In genomic region chr9:111237447-111237846, GRCh38 we compare ENCODE assay signal across 16 cellular contexts.
A peak's percentile ranks its signal among the peaks of the same experiment; 100 is the strongest.
DNase-seq lines count a peak whose midpoint lies in the region; ATAC-seq, FAIRE-seq and TF ChIP-seq lines count a peak whose summit lies in the region.
"Had no signal": no experiment of that assay in that cellular context is flagged by ENCODE, and none has a peak within 500 bp of the region (broad histone marks: within the 10 kb centered on the region; RNA-seq: fewer than 3 reads in every experiment).

No MANE protein-coding gene starts in this region.

- no peak overlapping the region for H3K4me3 ChIP-seq in upper lobe of right lung
- H3K4me3 ChIP-seq: A549 had no signal

- H3K36me3 ChIP-seq in upper lobe of right lung = no peaks in the 10 kb centered on the region
- H3K36me3 ChIP-seq: BE2C had no signal

- no peak overlapping the region for H3K27ac ChIP-seq in upper lobe of right lung
- H3K27ac ChIP-seq: A549, C4-2B had no signal

- DNase-seq in GM18507 (ENCODE audit: extremely low spot score, insufficient read length, low read depth) = peak; percentile 1
- peak; percentile 49 for DNase-seq in LHCN-M2 (ENCODE audit: low read depth)
- DNase-seq in kidney tubule cell (ENCODE audit: low spot score) = peak; percentile 2
- DNase-seq in upper lobe of right lung = no peak
- no peak for DNase-seq in NK-92 treated with Interleukin-12 subunit alpha and Interleukin-12 subunit beta, amount 100 ng/mL, for 24 hours (lab: John Stamatoyannopoulos, UW)
- DNase-seq in dedifferentiated amniotic fluid mesenchymal stem cell (ENCODE audit: extremely low spot score) = no peak
- DNase-seq: BE2C; CD4-positive, alpha-beta memory T cell; DMS79 treated with DMSO at 0.1 percent for 48 hours; EL; KG1 had no signal

- ATAC-seq in HG03442 (IDR thresholded peaks at IDR 0.05; ENCODE audit: unreplicated experiment) (no peak), upper lobe of right lung (no peak)
- ATAC-seq: A549 had no signal

- H3K9me3 ChIP-seq in upper lobe of right lung = no peaks in the 10 kb centered on the region
- H3K9me3 ChIP-seq: A549, BE2C had no signal

- TF ChIP-seq CTCF in upper lobe of right lung (IDR thresholded peaks at IDR 0.05) = no peak

- H3K4me1 ChIP-seq in upper lobe of right lung = no peaks in the 10 kb centered on the region
- H3K4me1 ChIP-seq: A549, BE2C had no signal

- no peaks in the 10 kb centered on the region for H3K27me3 ChIP-seq in upper lobe of right lung
- H3K27me3 ChIP-seq: BE2C had no signal

- intact Hi-C loops in upper lobe of right lung (cut with DNase I) = no loop called here

- FAIRE-seq in GM18507 (lab: Jason Lieb, UNC) = no peak
- FAIRE-seq: A549, G401.6, H54 had no signal

Comparison
In these comparisons a context has a peak if more than half of its experiments do, and no peak if none do; other contexts are left out.
1. DNase-seq: peak in GM18507 (single experiment), LHCN-M2 (single experiment) and kidney tubule cell (single experiment); none in upper lobe of right lung (single experiment), NK-92 treated with Interleukin-12 subunit alpha and Interleukin-12 subunit beta, amount 100 ng/mL, for 24 hours (single experiment) and dedifferentiated amniotic fluid mesenchymal stem cell (single experiment).